8 cellular contexts compared by ENCODE assay signal in the genomic region with DNA sequence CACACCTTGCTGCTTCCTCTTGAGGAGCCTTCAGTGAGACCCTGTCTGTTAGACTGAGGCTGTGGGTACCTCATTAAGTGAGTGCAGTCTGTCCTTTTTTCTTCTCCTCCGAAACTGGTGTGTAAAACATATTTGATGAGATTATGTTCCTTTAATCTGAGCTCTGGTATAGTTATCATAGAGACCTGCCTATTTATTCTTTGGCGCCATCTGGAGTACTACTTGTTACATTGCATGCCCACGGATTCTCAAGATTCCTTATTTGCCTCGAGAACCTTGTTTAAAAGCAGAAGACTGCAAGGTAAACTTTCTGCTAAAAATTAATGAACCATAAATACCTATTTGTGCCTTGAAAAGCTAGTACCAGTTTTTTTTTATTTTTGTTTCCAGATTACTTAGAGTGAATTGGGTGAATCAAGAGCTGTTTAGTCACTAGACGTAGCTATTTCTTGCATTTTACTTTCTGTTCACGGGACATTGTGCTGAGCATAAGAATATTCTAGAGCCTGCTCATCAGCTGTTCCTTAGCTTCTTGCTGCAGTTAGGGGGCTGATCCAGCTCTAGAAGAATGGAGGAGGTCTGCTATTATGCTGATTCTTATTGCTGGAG. TPM values are rescaled to one million over a fixed set of nuclear protein-coding genes. Genes with fewer than 3 reads are reported as not detected.
A peak's percentile ranks its signal among the peaks of the same experiment; 100 is the strongest.
DNase-seq lines count a peak whose midpoint lies in the region; ATAC-seq and TF ChIP-seq lines count a peak whose summit lies in the region.

No MANE protein-coding gene starts in this region.

- no peaks in the 10 kb centered on the region for H3K27me3 ChIP-seq in IMR-90 (ENCODE audit: control insufficient read depth, insufficient read depth, low read length)
- no peaks in the 10 kb centered on the region for H3K27me3 ChIP-seq in neural progenitor cell

- dilution Hi-C loops in IMR-90 (cut with HindIII; ENCODE audit: low sequenced_read_pairs, unreplicated experiment), result no loop called here

- no peak overlapping the region for H4K91ac ChIP-seq in IMR-90 (ENCODE audit: insufficient read depth, low read depth, low read length)

- no peak overlapping the region for H2BK15ac ChIP-seq in IMR-90 (ENCODE audit: low read depth, low read length)

- no peak overlapping the region for H3K27ac ChIP-seq in IMR-90 (ENCODE audit: insufficient read depth, low read length)
- H3K27ac ChIP-seq in RWPE1, result no peak overlapping the region
- no peak overlapping the region for H3K27ac ChIP-seq in neural progenitor cell

- no CpG with 5 or more reads among the region's 6 CpGs for WGBS in IMR-90 (ENCODE audit: extremely low coverage in 2 of 2, insufficient read length in 1 of 2), 2 experiments

- no peak overlapping the region for H3K27ac Mint-ChIP-seq in neural progenitor cell

- peak; percentile 69 for TF ChIP-seq RAD21 in IMR-90 (IDR thresholded peaks at IDR 0.05; ENCODE audit: low read length)

- H2AFZ ChIP-seq in IMR-90 (replicated peaks; ENCODE audit: low read length, poor library complexity), result no peak overlapping the region
- no peak overlapping the region for H2AFZ ChIP-seq in neural progenitor cell (replicated peaks)

- peak; percentile 96 for ATAC-seq in IMR-90 (ENCODE audit: low read depth)
- no peak for ATAC-seq in HG02763 (IDR thresholded peaks at IDR 0.05; ENCODE audit: unreplicated experiment)
- ATAC-seq in GM18519 (IDR thresholded peaks at IDR 0.05; ENCODE audit: low FRiP score, unreplicated experiment), result no peak

- H3K36me3 ChIP-seq in IMR-90 (ENCODE audit: control insufficient read depth, insufficient read depth, low read length) (peaks cover 16% of the 10 kb centered on the region), neural progenitor cell (peaks cover 30% of the 10 kb centered on the region)

- no peaks in the 10 kb centered on the region for H3K9me3 ChIP-seq in IMR-90 (ENCODE audit: control insufficient read depth, insufficient read depth, low read length)
- H3K9me3 ChIP-seq in neural progenitor cell (ENCODE audit: low read depth), result no peaks in the 10 kb centered on the region

- no peak overlapping the region for H2BK120ac ChIP-seq in IMR-90 (ENCODE audit: low read depth, low read length)

- H4K5ac ChIP-seq in IMR-90 (ENCODE audit: low read depth, low read length), result no peak overlapping the region

- no peak overlapping the region for H3K56ac ChIP-seq in IMR-90 (ENCODE audit: extremely low read depth, insufficient read depth, low read length)

- H2BK5ac ChIP-seq in IMR-90 (ENCODE audit: low read depth, low read length, poor library complexity, severe bottlenecking), result no peak overlapping the region

- H3K4me2 ChIP-seq in IMR-90 (ENCODE audit: low read depth, low read length) (no peak overlapping the region), neural progenitor cell (no peak overlapping the region)

- DNase-seq in SIG-M5 treated with dmso at 0.1 percent for 504 hours (lab: John Stamatoyannopoulos, UW; ENCODE audit: unreplicated experiment) (peak; percentile 58), SIG-M5 (lab: John Stamatoyannopoulos, UW) (no peak), IMR-90 (peak; percentile 64), RWPE1 (ENCODE audit: low spot score) (peak; percentile 14), erythroblast (lab: John Stamatoyannopoulos, UW) (peak; percentile 59 to 76), neural progenitor cell (ENCODE audit: low spot score) (peak; percentile 59)

- H3K9ac ChIP-seq in IMR-90 (ENCODE audit: low read depth, low read length) (no peak overlapping the region), neural progenitor cell (no peak overlapping the region)

- no peaks in the 10 kb centered on the region for H3K4me1 Mint-ChIP-seq in neural progenitor cell

- no peak for TF ChIP-seq POLR2A in IMR-90 (IDR thresholded peaks at IDR 0.05; ENCODE audit: low read depth, low read length)
- no peak for TF ChIP-seq POLR2A in erythroblast (IDR thresholded peaks at IDR 0.05; ENCODE audit: low read length)

- H2BK20ac ChIP-seq in IMR-90 (ENCODE audit: low read depth, low read length), result no peak overlapping the region

- peaks cover 2% of the 10 kb centered on the region for H3K27me3 Mint-ChIP-seq in neural progenitor cell (ENCODE audit: insufficient read depth, low read depth)

- in situ Hi-C loops in IMR-90 (cut with MboI; ENCODE audit: low sequenced_read_pairs), result loop anchor here (10.0 kb wide), 1 partner anchor 371 kb away; no protein-coding TSS in a partner anchor

- no peak overlapping the region for H2AK9ac ChIP-seq in IMR-90 (replicated peaks; ENCODE audit: low read depth, low read length, poor library complexity)

- no peaks in the 10 kb centered on the region for H3K9me3 Mint-ChIP-seq in neural progenitor cell

- CTCF ChIA-PET in IMR-90 (lab: Yijun Ruan, JAX) (interaction anchor here (0.5 to 2.2 kb wide), 20 partner anchors 12 to 1981 kb away, joined by 3 to 13 read pairs (median 4); a partner anchor contains a TSS), RWPE1 (lab: Yijun Ruan, JAX) (interaction anchor here (0.6 to 1.2 kb wide), 4 partner anchors 27 to 659 kb away, joined by 3 to 5 read pairs (median 3); a partner anchor contains a TSS)

- peak; percentile 79 for TF ChIP-seq CTCF in IMR-90 (conservative IDR thresholded peaks at IDR 0.05; ENCODE audit: low read depth, low read length)
- TF ChIP-seq CTCF in RWPE1 (conservative IDR thresholded peaks at IDR 0.05; ENCODE audit: low read depth), result peak; percentile 87
- TF ChIP-seq CTCF in neural progenitor cell (IDR thresholded peaks at IDR 0.05), result peak; percentile 69

- no peak overlapping the region for H3K4ac ChIP-seq in IMR-90 (ENCODE audit: low read depth, low read length)

- H3K14ac ChIP-seq in IMR-90 (replicated peaks; ENCODE audit: low read depth, low read length), result no peak overlapping the region

- H3K18ac ChIP-seq in IMR-90 (ENCODE audit: low read depth, low read length), result no peak overlapping the region

- H4K8ac ChIP-seq in IMR-90 (ENCODE audit: low read depth in 2 of 2, low read length in 2 of 2), result no peak overlapping the region

- no peak overlapping the region for H3K4me3 ChIP-seq in IMR-90 (ENCODE audit: insufficient read depth, low read depth, low read length)
- H3K4me3 ChIP-seq in neural progenitor cell, result no peak overlapping the region

- H3K36me3 Mint-ChIP-seq in neural progenitor cell, result peaks cover 22% of the 10 kb centered on the region

- H3F3A ChIP-seq in neural progenitor cell (ENCODE audit: low read depth), result no peaks in the 10 kb centered on the region

- no peaks in the 10 kb centered on the region for H3K79me2 ChIP-seq in neural progenitor cell (ENCODE audit: low read depth)

- H3K9me1 ChIP-seq in IMR-90 (ENCODE audit: insufficient read depth, low read length), result no peaks in the 10 kb centered on the region

- H3K4me1 ChIP-seq in IMR-90 (ENCODE audit: control insufficient read depth, insufficient read depth, low read length) (no peaks in the 10 kb centered on the region), neural progenitor cell (no peaks in the 10 kb centered on the region)

- no peak overlapping the region for H2AK5ac ChIP-seq in IMR-90 (ENCODE audit: low read depth, low read length)

- no peak overlapping the region for H3K23ac ChIP-seq in IMR-90 (ENCODE audit: low read depth, low read length)

- no peaks in the 10 kb centered on the region for H3K79me1 ChIP-seq in IMR-90 (ENCODE audit: low read depth in 1 of 2, low read length in 2 of 2)

- H4K20me1 ChIP-seq in IMR-90 (ENCODE audit: insufficient read depth, low read length), result no peaks in the 10 kb centered on the region
- no peaks in the 10 kb centered on the region for H4K20me1 ChIP-seq in neural progenitor cell (ENCODE audit: low read depth)

- intact Hi-C loops in IMR-90 (cut with micrococcal nuclease), result loop anchor here (2.0 to 10.0 kb wide), 3 partner anchors 25 to 961 kb away; no protein-coding TSS in a partner anchor

- POLR2A ChIA-PET in IMR-90 (lab: Charles Lee; ENCODE audit: unreplicated experiment) (interaction anchor here (0.6 kb wide), 1 partner anchor 17 kb away, joined by 3 read pairs; a partner anchor contains a TSS), RWPE1 (lab: Yijun Ruan, JAX; ENCODE audit: low non-redundant PET) (no interaction called here)

- BruUV-seq in IMR-90 (replicated peaks; lab: Mats Ljungman, UMichigan), result no TSS peak

- H3K4me3 Mint-ChIP-seq in neural progenitor cell, result no peak overlapping the region

TF ChIP-seq in IMR-90, 13 proteins besides CTCF, POLR2A, EP300 and RAD21:
- TF ChIP-seq SMC3 (IDR thresholded peaks at IDR 0.05; ENCODE audit: low read depth, low read length) (peak; percentile 77), RFX5 (IDR thresholded peaks at IDR 0.05; ENCODE audit: low read depth, low read length) (no peak)
- TF ChIP-seq, protein P1, sequence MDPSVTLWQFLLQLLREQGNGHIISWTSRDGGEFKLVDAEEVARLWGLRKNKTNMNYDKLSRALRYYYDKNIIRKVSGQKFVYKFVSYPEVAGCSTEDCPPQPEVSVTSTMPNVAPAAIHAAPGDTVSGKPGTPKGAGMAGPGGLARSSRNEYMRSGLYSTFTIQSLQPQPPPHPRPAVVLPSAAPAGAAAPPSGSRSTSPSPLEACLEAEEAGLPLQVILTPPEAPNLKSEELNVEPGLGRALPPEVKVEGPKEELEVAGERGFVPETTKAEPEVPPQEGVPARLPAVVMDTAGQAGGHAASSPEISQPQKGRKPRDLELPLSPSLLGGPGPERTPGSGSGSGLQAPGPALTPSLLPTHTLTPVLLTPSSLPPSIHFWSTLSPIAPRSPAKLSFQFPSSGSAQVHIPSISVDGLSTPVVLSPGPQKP (IDR thresholded peaks at IDR 0.05; ENCODE audit: borderline replicate concordance, low read depth, low read length), result no peak

RNA-seq across cellular contexts. Expression of a gene that starts 16.9 kb away (rescaled TPM):
- 6.1 and 11.9 TPM in 2 replicates for total RNA-seq in IMR-90 (2012; rRNA removed)
- polyA plus RNA-seq in IMR-90 (2012; rRNA removed), result 22.5 and 28.3 TPM in 2 replicates
- 5.2 and 13.9 TPM in 2 replicates for polyA plus RNA-seq in IMR-90 (2012; cell fraction: cytosol; rRNA removed)
- polyA plus RNA-seq in IMR-90 (2012; cell fraction: nucleus; rRNA removed; ENCODE audit: low replicate concordance), result 1.3 and 9.0 TPM in 2 replicates
- total RNA-seq in neural progenitor cell (ENCODE audit: low replicate concordance), result 26.4 and 30.4 TPM in 2 replicates
